Comparison of ENCODE assay signal across 24 cellular contexts in genomic region chr3:81435050-81435449, GRCh38.
"Had no signal": no experiment of that assay in that cellular context is flagged by ENCODE, and none has a peak within 500 bp of the region (broad histone marks: within the 10 kb centered on the region; RNA-seq: fewer than 3 reads in every experiment).

No MANE protein-coding gene starts in this region.

- H3K27ac Mint-ChIP-seq: mesothelial cell of epicardium; naive thymus-derived CD4-positive, alpha-beta T cell; natural killer cell treated with Interleukin-12 subunit alpha and Interleukin-12 subunit beta and Interleukin-15 and Interleukin-18, amount 100 ng/mL, for 72 hours; progenitor cell of endocrine pancreas; stimulated activated naive B cell treated with anti-CD40 and anti-IgM and Interleukin-4, amounts not matched to agents 10 μg/mL and 1 μg/mL and 100 μg/mL, for 72 hours had no signal

- H3K4me3 ChIP-seq: left ventricle myocardium inferior, lung, ovary, right atrium auricular region, right lobe of liver, stomach, testis, thyroid gland, transverse colon, upper lobe of left lung, vagina had no signal

- H3K4me1 Mint-ChIP-seq: mesothelial cell of epicardium; naive thymus-derived CD4-positive, alpha-beta T cell; stimulated activated naive B cell treated with anti-CD40 and anti-IgM and Interleukin-4, amounts not matched to agents 10 μg/mL and 1 μg/mL and 100 μg/mL, for 72 hours had no signal

- H3K27me3 Mint-ChIP-seq: naive thymus-derived CD4-positive, alpha-beta T cell; natural killer cell treated with Interleukin-12 subunit alpha and Interleukin-12 subunit beta and Interleukin-15 and Interleukin-18, amount 100 ng/mL, for 72 hours; progenitor cell of endocrine pancreas; stimulated activated naive B cell treated with anti-CD40 and anti-IgM and Interleukin-4, amounts not matched to agents 10 μg/mL and 1 μg/mL and 100 μg/mL, for 72 hours had no signal

- H3K36me3 ChIP-seq: left ventricle myocardium inferior, ovary, right atrium auricular region, right lobe of liver, stomach, thyroid gland, transverse colon, upper lobe of left lung, vagina had no signal

- ATAC-seq: naive thymus-derived CD4-positive, alpha-beta T cell; natural killer cell treated with Interleukin-12 subunit alpha and Interleukin-12 subunit beta and Interleukin-15 and Interleukin-18, amount 100 ng/mL, for 72 hours; right lobe of liver; stimulated activated naive B cell treated with anti-CD40 and anti-IgM and Interleukin-4, amounts not matched to agents 10 μg/mL and 1 μg/mL and 100 μg/mL, for 72 hours; stimulated activated naive CD8-positive, alpha-beta T cell treated with anti-CD3 and anti-CD28 coated beads, Interleukin-15, Interleukin-2, amounts not matched to agents 100 U/mL and 50 U/mL, for 24 hours had no signal

- DNase-seq: hippocampal formation; kidney; left ventricle myocardium inferior; mesendoderm; naive thymus-derived CD4-positive, alpha-beta T cell; ovary; right lobe of liver; stimulated activated CD4-positive, alpha-beta T cell treated with anti-CD3 and anti-CD28 coated beads, Interleukin-12 subunit alpha, Interleukin-12 subunit beta, amount 100 ng/mL, for 4 hours; stimulated activated CD4-positive, alpha-beta T cell treated with anti-CD3 and anti-CD28 coated beads, Interleukin-15, amount 100 ng/mL, for 24 hours; stimulated activated CD4-positive, alpha-beta T cell treated with anti-CD3 and anti-CD28 coated beads, Interleukin-2, amount 100 ng/mL, for 24 hours; stimulated activated CD4-positive, alpha-beta T cell treated with anti-CD3 and anti-CD28 coated beads, Interleukin-4, amount 100 ng/mL, for 1 hour; stimulated activated naive B cell treated with anti-CD40 and anti-IgM and Interleukin-4, amounts not matched to agents 10 μg/mL and 1 μg/mL and 100 μg/mL, for 72 hours; stimulated activated naive CD8-positive, alpha-beta T cell treated with anti-CD3 and anti-CD28 coated beads, Interleukin-15, Interleukin-2, amounts not matched to agents 100 U/mL and 50 U/mL, for 24 hours; stomach; testis; thyroid gland; transverse colon; upper lobe of left lung had no signal

- H3K4me1 ChIP-seq: left ventricle myocardium inferior, right atrium auricular region, right lobe of liver, stomach, testis, thyroid gland, transverse colon, upper lobe of left lung, vagina had no signal

- H3K36me3 Mint-ChIP-seq: mesothelial cell of epicardium; natural killer cell treated with Interleukin-12 subunit alpha and Interleukin-12 subunit beta and Interleukin-15 and Interleukin-18, amount 100 ng/mL, for 72 hours; stimulated activated naive B cell treated with anti-CD40 and anti-IgM and Interleukin-4, amounts not matched to agents 10 μg/mL and 1 μg/mL and 100 μg/mL, for 72 hours had no signal

- H3K4me3 Mint-ChIP-seq: mesothelial cell of epicardium; naive thymus-derived CD4-positive, alpha-beta T cell; natural killer cell treated with Interleukin-12 subunit alpha and Interleukin-12 subunit beta and Interleukin-15 and Interleukin-18, amount 100 ng/mL, for 72 hours; stimulated activated naive B cell treated with anti-CD40 and anti-IgM and Interleukin-4, amounts not matched to agents 10 μg/mL and 1 μg/mL and 100 μg/mL, for 72 hours had no signal

- H3K9me3 ChIP-seq: left ventricle myocardium inferior, ovary, right atrium auricular region, right lobe of liver, stomach, testis, thyroid gland, transverse colon, upper lobe of left lung, vagina had no signal
